ENCODE assay signal across 13 cellular contexts in the genomic region with DNA sequence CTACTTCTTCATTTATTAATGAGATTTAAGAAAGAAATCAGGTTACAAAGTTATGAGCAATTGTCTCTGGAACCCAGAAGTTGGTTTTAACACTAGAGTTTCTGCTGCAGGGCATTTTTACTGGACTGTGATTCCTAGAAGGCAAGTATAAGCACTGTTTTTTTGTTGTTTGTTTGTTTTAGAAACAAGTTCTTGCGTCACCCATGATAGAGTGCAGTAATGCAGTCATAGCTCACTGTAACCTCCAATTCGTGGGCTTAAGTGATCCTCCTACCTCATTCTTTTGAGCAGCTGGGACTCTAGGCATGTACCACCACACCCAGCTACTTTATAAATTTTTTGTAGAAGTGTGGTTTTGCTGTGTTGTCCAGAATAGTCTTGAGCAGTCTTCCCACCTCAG. TPM values are rescaled to one million over a fixed set of nuclear protein-coding genes. Genes with fewer than 3 reads are reported as not detected.
DNase-seq lines count a peak whose midpoint lies in the region; ATAC-seq and TF ChIP-seq lines count a peak whose summit lies in the region.
"Had no signal": no experiment of that assay in that cellular context is flagged by ENCODE, and none has a peak within 500 bp of the region (broad histone marks: within the 10 kb centered on the region; RNA-seq: fewer than 3 reads in every experiment).

No MANE protein-coding gene starts in this region.

- peak overlapping the region; percentile 38 for H3K27ac Mint-ChIP-seq in CD4-positive, alpha-beta T cell
- H3K27ac Mint-ChIP-seq in stimulated activated naive B cell treated with anti-CD40 and anti-IgM and Interleukin-4, amounts not matched to agents 10 μg/mL and 1 μg/mL and 100 μg/mL, for 72 hours, result no peak overlapping the region

- in situ Hi-C loops in mammary epithelial cell (cut with MboI; ENCODE audit: low sequenced_read_pairs in 2 of 2), result no loop called here

- no peak overlapping the region for H3K4me2 ChIP-seq in mammary epithelial cell (ENCODE audit: insufficient read depth, low read depth, low read length)

- peaks cover 2% of the 10 kb centered on the region for H4K20me1 ChIP-seq in mammary epithelial cell (ENCODE audit: insufficient read depth, low read length)

- H3K27me3 ChIP-seq in CD4-positive, alpha-beta T cell (ENCODE audit: control insufficient read depth, insufficient read depth, low read length), result no peaks in the 10 kb centered on the region
- no peaks in the 10 kb centered on the region for H3K27me3 ChIP-seq in mammary epithelial cell (ENCODE audit: insufficient read depth, low read length)
- H3K27me3 ChIP-seq in vagina, result no peaks in the 10 kb centered on the region
- no peaks in the 10 kb centered on the region for H3K27me3 ChIP-seq in prostate gland (replicated peaks; ENCODE audit: insufficient read depth)

- CTCF ChIA-PET in CD4-positive, alpha-beta T cell (lab: Charles Lee), result interaction anchor here (1.4 kb wide), 1 partner anchor 77 kb away, joined by 3 read pairs; no protein-coding TSS in a partner anchor
- CTCF ChIA-PET in mammary epithelial cell (lab: Charles Lee; ENCODE audit: low non-redundant PET), result no interaction called here

- 50% methylated on average over 2 of the region's 2 CpGs for WGBS in mammary epithelial cell (ENCODE audit: low coverage, missing lambda C conversion rate)
- whole genome bisulfite sequencing in prostate gland, result 49% methylated on average over 2 of the region's 2 CpGs

- H3K36me3 ChIP-seq in mammary epithelial cell (ENCODE audit: insufficient read depth, low read length), result peaks cover 3% of the 10 kb centered on the region
- H3K36me3 ChIP-seq in vagina, result no peaks in the 10 kb centered on the region
- H3K36me3 ChIP-seq in prostate gland, result no peaks in the 10 kb centered on the region

- POLR2A ChIA-PET in CD4-positive, alpha-beta T cell (lab: Charles Lee), result interaction anchor here (0.6 to 1.3 kb wide), 2 partner anchors 24 to 266 kb away, joined by 3 to 7 read pairs; no protein-coding TSS in a partner anchor

- H3K27ac ChIP-seq in CD4-positive, alpha-beta T cell (ENCODE audit: low read depth, low read length), result no peak overlapping the region
- peak overlapping the region; percentile 4 for H3K27ac ChIP-seq in mammary epithelial cell (ENCODE audit: insufficient read depth, low read depth, low read length)
- no peak overlapping the region for H3K27ac ChIP-seq in vagina
- no peak overlapping the region for H3K27ac ChIP-seq in prostate gland

- TF ChIP-seq CTCF in CD4-positive, alpha-beta T cell (IDR thresholded peaks at IDR 0.05), result no peak
- TF ChIP-seq CTCF in mammary epithelial cell (conservative IDR thresholded peaks at IDR 0.05 in 1 of 2, IDR thresholded peaks at IDR 0.05 in 1 of 2; ENCODE audit: extremely low read depth in 1 of 2, insufficient read depth in 1 of 2, low read depth in 1 of 2, low read length in 2 of 2) (no peak), vagina (IDR thresholded peaks at IDR 0.05) (no peak), prostate gland (IDR thresholded peaks at IDR 0.05) (no peak)

- TF ChIP-seq POLR2A in vagina (IDR thresholded peaks at IDR 0.05), result no peak
- TF ChIP-seq POLR2A in prostate gland (IDR thresholded peaks at IDR 0.05), result no peak

- H3K27me3 Mint-ChIP-seq in CD4-positive, alpha-beta T cell, result no peaks in the 10 kb centered on the region
- no peaks in the 10 kb centered on the region for H3K27me3 Mint-ChIP-seq in stimulated activated naive B cell treated with anti-CD40 and anti-IgM and Interleukin-4, amounts not matched to agents 10 μg/mL and 1 μg/mL and 100 μg/mL, for 72 hours

- no peak overlapping the region for H3K9ac ChIP-seq in mammary epithelial cell (ENCODE audit: insufficient read depth, low read length)

- peaks cover 96% of the 10 kb centered on the region for H3K4me1 Mint-ChIP-seq in CD4-positive, alpha-beta T cell (ENCODE audit: low read depth)
- H3K4me1 Mint-ChIP-seq in stimulated activated naive B cell treated with anti-CD40 and anti-IgM and Interleukin-4, amounts not matched to agents 10 μg/mL and 1 μg/mL and 100 μg/mL, for 72 hours, result peaks cover 37 to 86% of the 10 kb centered on the region in 2 donors

- H2AFZ ChIP-seq in mammary epithelial cell (ENCODE audit: low read depth, low read length), result no peak overlapping the region

- peaks cover 9% of the 10 kb centered on the region for H3K4me1 ChIP-seq in mammary epithelial cell (ENCODE audit: insufficient read depth, low read length)
- peaks cover 86% of the 10 kb centered on the region for H3K4me1 ChIP-seq in vagina
- H3K4me1 ChIP-seq in prostate gland (replicated peaks), result no peaks in the 10 kb centered on the region

- dilution Hi-C loops in mammary epithelial cell (cut with HindIII; ENCODE audit: low sequenced_read_pairs), result no loop called here

- H3K9me3 Mint-ChIP-seq in CD4-positive, alpha-beta T cell, result no peaks in the 10 kb centered on the region
- no peaks in the 10 kb centered on the region for H3K9me3 Mint-ChIP-seq in stimulated activated naive B cell treated with anti-CD40 and anti-IgM and Interleukin-4, amounts not matched to agents 10 μg/mL and 1 μg/mL and 100 μg/mL, for 72 hours
- H3K9me3 Mint-ChIP-seq: activated naive CD4-positive, alpha-beta T cell treated with anti-CD3 and anti-CD28 coated beads, Interleukin-2, amount 50 U/mL, for 72 hours had no signal

- intact Hi-C loops in CD4-positive, alpha-beta T cell (cut with DNase I, micrococcal nuclease), result loop anchor here in 1 of 2 experiments (5.0 kb wide), 1 partner anchor 36 kb away; no protein-coding TSS in a partner anchor
- intact Hi-C loops in mammary epithelial cell (cut with micrococcal nuclease) (no loop called here), vagina (cut with DNase I) (no loop called here), prostate gland (cut with DNase I) (no loop called here)

- H3K4me3 ChIP-seq in mammary epithelial cell (replicated peaks in 1 of 3; ENCODE audit: insufficient read depth in 1 of 3, low read depth in 2 of 3, low read length in 3 of 3) (no peak overlapping the region), vagina (no peak overlapping the region), prostate gland (no peak overlapping the region)
- H3K4me3 ChIP-seq: skin epidermis had no signal

- no peak for DNase-seq in CD4-positive, alpha-beta T cell
- DNase-seq in LHCN-M2 (ENCODE audit: low read depth) (peak; percentile 76), mammary epithelial cell (peak; percentile 71), myocyte (ENCODE audit: low read depth) (peak; percentile 45), vagina (ENCODE audit: extremely low spot score in 2 of 2) (no peak), prostate gland (ENCODE audit: low spot score) (no peak), AML-193 (lab: John Stamatoyannopoulos, UW) (no peak)
- no peak for DNase-seq in stimulated activated naive B cell treated with anti-CD40 and anti-IgM and Interleukin-4, amounts not matched to agents 10 μg/mL and 1 μg/mL and 100 μg/mL, for 72 hours
- DNase-seq: activated CD4-positive, CD25-positive, alpha-beta regulatory T cell; left colon; NCI-H1436 had no signal

- peak; percentile 47 for ATAC-seq in CD4-positive, alpha-beta T cell (ENCODE audit: poor library complexity)
- no peak for ATAC-seq in stimulated activated naive B cell treated with anti-CD40 and anti-IgM and Interleukin-4, amounts not matched to agents 10 μg/mL and 1 μg/mL and 100 μg/mL, for 72 hours (replicated peaks)
- ATAC-seq: activated naive CD4-positive, alpha-beta T cell treated with anti-CD3 and anti-CD28 coated beads, Interleukin-2, amount 50 U/mL, for 72 hours; left colon had no signal

- no peaks in the 10 kb centered on the region for H3K9me3 ChIP-seq in CD4-positive, alpha-beta T cell (ENCODE audit: control insufficient read depth, low read length)
- H3K9me3 ChIP-seq in mammary epithelial cell (replicated peaks; ENCODE audit: insufficient read depth, low read length), result no peaks in the 10 kb centered on the region
- H3K9me3 ChIP-seq in vagina, result no peaks in the 10 kb centered on the region
- no peaks in the 10 kb centered on the region for H3K9me3 ChIP-seq in prostate gland

- BruUV-seq in mammary epithelial cell (replicated peaks; lab: Mats Ljungman, UMichigan), result no TSS peak

- H3K36me3 Mint-ChIP-seq in CD4-positive, alpha-beta T cell (ENCODE audit: low read depth), result peaks cover 63% of the 10 kb centered on the region
- peaks cover 3 to 14% of the 10 kb centered on the region in 2 donors for H3K36me3 Mint-ChIP-seq in stimulated activated naive B cell treated with anti-CD40 and anti-IgM and Interleukin-4, amounts not matched to agents 10 μg/mL and 1 μg/mL and 100 μg/mL, for 72 hours

- peak overlapping the region; percentile 21 for H3K4me3 Mint-ChIP-seq in CD4-positive, alpha-beta T cell
- H3K4me3 Mint-ChIP-seq in stimulated activated naive B cell treated with anti-CD40 and anti-IgM and Interleukin-4, amounts not matched to agents 10 μg/mL and 1 μg/mL and 100 μg/mL, for 72 hours, result no peak overlapping the region

- H3K79me2 ChIP-seq in mammary epithelial cell (ENCODE audit: insufficient read depth, low read length), result peaks cover 99% of the 10 kb centered on the region

RNA-seq across cellular contexts. Expression of gene RAP1B, which starts 25.6 kb away (rescaled TPM):
- 100 to 1,000 TPM; 256 to 261 TPM for total RNA-seq in CD4-positive, alpha-beta T cell
- total RNA-seq in LHCN-M2 (2014; rRNA removed) (175 and 270 TPM in 2 replicates), mammary epithelial cell (100 to 1,000 TPM; 140 to 188 TPM), myocyte (100 and 172 TPM in 2 replicates), vagina (169 TPM), prostate gland (100 to 1,000 TPM; 105 to 145 TPM)
- 113 TPM for polyA plus RNA-seq in LHCN-M2 (2012)
- 175 TPM for polyA plus RNA-seq in mammary epithelial cell
- polyA minus RNA-seq in mammary epithelial cell, result 53.9 TPM
- polyA plus RNA-seq in myocyte (2012), result 106 TPM

RNA-seq across cellular contexts. Expression of gene NUP107, which starts 50.5 kb away (rescaled TPM):
- total RNA-seq in CD4-positive, alpha-beta T cell, result 10 to 100 TPM; 37.2 to 38.7 TPM
- total RNA-seq in LHCN-M2 (2014; rRNA removed) (77.5 and 78.0 TPM in 2 replicates), mammary epithelial cell (10 to 100 TPM; 40.8 to 52.3 TPM), myocyte (43.8 and 45.4 TPM in 2 replicates), vagina (42.5 TPM), prostate gland (10 to 100 TPM; 27.9 to 37.0 TPM)
- polyA plus RNA-seq in LHCN-M2 (2012), result 19.0 TPM
- polyA plus RNA-seq in mammary epithelial cell, result 39.1 TPM
- 25.2 TPM for polyA minus RNA-seq in mammary epithelial cell
- polyA plus RNA-seq in myocyte (2012), result 13.8 TPM

Comparison
In these comparisons a context has a peak if more than half of its experiments do, and no peak if none do; other contexts are left out.
1. DNase-seq: peak in LHCN-M2 (single experiment), mammary epithelial cell (single experiment) and myocyte (single experiment); none in CD4-positive, alpha-beta T cell (0 of 10), vagina (0 of 2), prostate gland (single experiment), stimulated activated naive B cell treated with anti-CD40 and anti-IgM and Interleukin-4, amounts not matched to agents 10 μg/mL and 1 μg/mL and 100 μg/mL, for 72 hours (single experiment) and AML-193 (0 of 2).